20 cellular contexts compared by ENCODE assay signal in the genomic region with DNA sequence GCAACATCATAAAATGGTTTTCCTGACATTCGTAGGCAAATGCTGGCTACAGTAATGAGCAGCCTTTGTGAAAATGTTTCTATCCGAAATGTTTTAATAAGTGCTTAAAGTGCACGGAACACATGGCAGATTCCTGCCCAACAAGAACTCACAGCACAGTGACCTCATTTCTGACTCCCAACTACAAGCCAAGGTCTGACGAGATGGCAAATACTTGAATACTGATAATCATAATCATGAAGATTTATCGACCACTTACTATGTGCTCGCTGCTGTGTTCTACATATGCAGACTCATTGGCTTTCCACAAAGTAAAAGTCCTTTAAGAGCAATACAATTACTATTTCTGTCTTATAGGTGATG.
DNase-seq lines count a peak whose midpoint lies in the region; ATAC-seq and TF ChIP-seq lines count a peak whose summit lies in the region.
"Had no signal": no experiment of that assay in that cellular context is flagged by ENCODE, and none has a peak within 500 bp of the region (broad histone marks: within the 10 kb centered on the region; RNA-seq: fewer than 3 reads in every experiment).

No MANE protein-coding gene starts in this region.

- peaks cover 35% of the 10 kb centered on the region for H3K4me1 Mint-ChIP-seq in neural progenitor cell

- no peaks in the 10 kb centered on the region for H3K36me3 Mint-ChIP-seq in neural progenitor cell
- H3K36me3 Mint-ChIP-seq: CD4-positive, alpha-beta memory T cell had no signal

- H3K9me3 ChIP-seq in SJCRH30 (replicated peaks) (no peaks in the 10 kb centered on the region), neural progenitor cell (ENCODE audit: low read depth) (no peaks in the 10 kb centered on the region)

- no peaks in the 10 kb centered on the region for H4K20me1 ChIP-seq in neural progenitor cell (ENCODE audit: low read depth)

- no peak overlapping the region for H3K9ac ChIP-seq in neural progenitor cell
- H3K9ac ChIP-seq: KMS-11 had no signal

- no peaks in the 10 kb centered on the region for H3K36me3 ChIP-seq in SJCRH30
- no peaks in the 10 kb centered on the region for H3K36me3 ChIP-seq in neural progenitor cell

- no peaks in the 10 kb centered on the region for H3F3A ChIP-seq in neural progenitor cell (ENCODE audit: low read depth)

- no peak overlapping the region for H3K27ac Mint-ChIP-seq in neural progenitor cell
- H3K27ac Mint-ChIP-seq: CD4-positive, alpha-beta memory T cell had no signal

- H3K4me1 ChIP-seq in SJCRH30 (peaks cover 50% of the 10 kb centered on the region), neural progenitor cell (peaks cover 15% of the 10 kb centered on the region)

- no peak for ATAC-seq in HG02981 (IDR thresholded peaks at IDR 0.05; ENCODE audit: unreplicated experiment)
- no peak for ATAC-seq in HG02678 (IDR thresholded peaks at IDR 0.05; ENCODE audit: unreplicated experiment)
- ATAC-seq: GM12878, PC-3 had no signal

- no peak overlapping the region for H2AFZ ChIP-seq in neural progenitor cell (replicated peaks)

- in situ Hi-C loops in GM13976 (cut with MboI; ENCODE audit: low sequenced_read_pairs, unreplicated experiment), result no loop called here

- DNase-seq in AG08395 (ENCODE audit: low spot score) (peak; percentile 27), SJCRH30 (no peak), fibroblast of the aortic adventitia (ENCODE audit: low read depth) (peak; percentile 20), neural progenitor cell (ENCODE audit: low spot score) (no peak), GM13976 (ENCODE audit: low spot score) (no peak)
- DNase-seq in stimulated activated CD4-positive, alpha-beta T cell treated with anti-CD3 and anti-CD28 coated beads, Interleukin-2, amount 100 ng/mL, for 48 hours, result no peak
- DNase-seq: 8988T; Calu3; CD4-positive, alpha-beta memory T cell; GF-D8; MV-4-11; NCI-H1694 treated with DMSO at 0.1 percent for 48 hours; NCI-H774; PC-3; RPMI8226; SIG-M5 had no signal

- peak overlapping the region; percentile 29 for H3K4me3 Mint-ChIP-seq in neural progenitor cell

- H3K27ac ChIP-seq in SJCRH30, result peak overlapping the region; percentile 2; the same call in 1 of the 2 replicates
- H3K27ac ChIP-seq in neural progenitor cell, result no peak overlapping the region
- H3K27ac ChIP-seq: KMS-11 had no signal

- TF ChIP-seq CTCF in fibroblast of the aortic adventitia (IDR thresholded peaks at IDR 0.05; ENCODE audit: insufficient read depth, low read length), result no peak
- no peak for TF ChIP-seq CTCF in neural progenitor cell (IDR thresholded peaks at IDR 0.05)
- TF ChIP-seq CTCF in GM13976 (IDR thresholded peaks at IDR 0.05; ENCODE audit: borderline replicate concordance, control extremely low read depth, extremely low read depth, insufficient read depth, missing control alignments), result no peak

- H3K79me2 ChIP-seq in neural progenitor cell (ENCODE audit: low read depth), result no peaks in the 10 kb centered on the region

- H3K27me3 ChIP-seq in SJCRH30 (no peaks in the 10 kb centered on the region), neural progenitor cell (peaks cover 18% of the 10 kb centered on the region)

- no peak overlapping the region for H3K4me2 ChIP-seq in neural progenitor cell
- H3K4me2 ChIP-seq: KMS-11 had no signal

- H3K27me3 Mint-ChIP-seq in neural progenitor cell (ENCODE audit: insufficient read depth, low read depth), result peaks cover 13% of the 10 kb centered on the region

- H3K9me3 Mint-ChIP-seq in neural progenitor cell, result no peaks in the 10 kb centered on the region
- H3K9me3 Mint-ChIP-seq: CD4-positive, alpha-beta memory T cell had no signal

- H3K4me3 ChIP-seq in SJCRH30, result no peak overlapping the region
- no peak overlapping the region for H3K4me3 ChIP-seq in fibroblast of the aortic adventitia (ENCODE audit: low read depth, low read length)
- no peak overlapping the region for H3K4me3 ChIP-seq in neural progenitor cell
- H3K4me3 ChIP-seq: GM12878 had no signal

Comparison
In these comparisons a context has a peak if more than half of its experiments do, and no peak if none do; other contexts are left out.
1. DNase-seq: peak in AG08395 (single experiment) and fibroblast of the aortic adventitia (single experiment); none in SJCRH30 (0 of 2), neural progenitor cell (single experiment), stimulated activated CD4-positive, alpha-beta T cell treated with anti-CD3 and anti-CD28 coated beads, Interleukin-2, amount 100 ng/mL, for 48 hours (0 of 2) and GM13976 (single experiment).